ENCODE assay signal across 11 cellular contexts in genomic region chr17:1752425-1752941, GRCh38. TPM values are rescaled to one million over a fixed set of nuclear protein-coding genes. Genes with fewer than 3 reads are reported as not detected.
DNase-seq lines count a peak whose midpoint lies in the region; ATAC-seq and TF ChIP-seq lines count a peak whose summit lies in the region.
"Had no signal": no experiment of that assay in that cellular context is flagged by ENCODE, and none has a peak within 500 bp of the region (broad histone marks: within the 10 kb centered on the region; RNA-seq: fewer than 3 reads in every experiment).

No MANE protein-coding gene starts in this region.

- H3K27me3 Mint-ChIP-seq in WTC11 (ENCODE audit: low read depth) = no peaks in the 10 kb centered on the region

- H3K36me3 Mint-ChIP-seq in WTC11 = no peaks in the 10 kb centered on the region

- H3K27ac Mint-ChIP-seq in WTC11 = peak overlapping the region; percentile 36; the same call in 1 of the 2 replicates

- H3K9me3 ChIP-seq in right atrium auricular region = no peaks in the 10 kb centered on the region
- no peaks in the 10 kb centered on the region for H3K9me3 ChIP-seq in left lung

- TF ChIP-seq CTCF in right atrium auricular region (IDR thresholded peaks at IDR 0.05) (no peak), WTC11 (IDR thresholded peaks at IDR 0.05) (no peak), left lung (IDR thresholded peaks at IDR 0.05) (no peak), lower leg skin (IDR thresholded peaks at IDR 0.05) (no peak)

- no peak for TF ChIP-seq POLR2A in lower leg skin (IDR thresholded peaks at IDR 0.05)

- intact Hi-C loops in Right ventricle myocardium inferior (cut with DNase I) (no loop called here), left lung (cut with DNase I) (no loop called here), lower leg skin (cut with DNase I; ENCODE audit: low total_unique reads) (no loop called here)

- H3K36me3 ChIP-seq in right atrium auricular region = no peaks in the 10 kb centered on the region
- H3K36me3 ChIP-seq in left lung = no peaks in the 10 kb centered on the region

- no peaks in the 10 kb centered on the region for H3K9me3 Mint-ChIP-seq in WTC11
- H3K9me3 Mint-ChIP-seq: neural crest cell had no signal

- peak overlapping the region in 1 of 2 donors; percentile 25 for H3K27ac ChIP-seq in right atrium auricular region
- peak overlapping the region; percentile 13 to 77 for H3K27ac ChIP-seq in left lung
- H3K27ac ChIP-seq: C4-2B had no signal

- POLR2A ChIA-PET in WTC11 (lab: Charles Lee) = interaction anchor here (0.6 to 1.7 kb wide), 7 partner anchors 9 to 44 kb away, joined by 3 to 8 read pairs (median 4); partner anchors contain the start of gene SERPINF1

- no peak overlapping the region for H3K4me3 ChIP-seq in right atrium auricular region
- H3K4me3 ChIP-seq in left lung = peak overlapping the region in 1 of 2 donors; percentile 39
- H3K4me3 ChIP-seq in lower leg skin (ENCODE audit: low read depth, poor library complexity, severe bottlenecking) = no peak overlapping the region

- H3K4me1 Mint-ChIP-seq in WTC11 = peaks cover 10% of the 10 kb centered on the region

- CTCF ChIA-PET in WTC11 (lab: Charles Lee) = interaction anchor here (1.0 to 2.2 kb wide), 9 partner anchors 10 to 113 kb away, joined by 3 to 11 read pairs (median 7); partner anchors contain the start of gene SERPINF1

- WGBS in lower leg skin, 2 donors = 31% methylated on average over 9 to 11 of the region's 11 CpGs

- no peaks in the 10 kb centered on the region for H3K27me3 ChIP-seq in right atrium auricular region
- no peaks in the 10 kb centered on the region for H3K27me3 ChIP-seq in left lung

- DNase-seq in Right ventricle myocardium inferior (ENCODE audit: missing footprints) (no peak), right atrium auricular region (ENCODE audit: low spot score) (no peak), WTC11 (ENCODE audit: low spot score) (no peak), left lung (peak in 1 of 2 donors; percentile 67), lower leg skin (ENCODE audit: low spot score in 2 of 2) (no peak)
- DNase-seq: activated CD4-positive, alpha-beta T cell treated with anti-CD3 and anti-CD28 coated beads for 48 hours had no signal

- peak overlapping the region; percentile 36 for H3K4me3 Mint-ChIP-seq in WTC11
- H3K4me3 Mint-ChIP-seq: neural crest cell had no signal

- ATAC-seq in Right ventricle myocardium inferior = peak; percentile 50
- ATAC-seq in WTC11 = peak; percentile 57
- ATAC-seq in left lung = peak; percentile 77
- ATAC-seq in GM18858 (IDR thresholded peaks at IDR 0.05; ENCODE audit: unreplicated experiment) = no peak
- ATAC-seq in HG03039 (IDR thresholded peaks at IDR 0.05; ENCODE audit: unreplicated experiment) = no peak
- ATAC-seq in GM19455 (IDR thresholded peaks at IDR 0.05; ENCODE audit: unreplicated experiment) = no peak

- H3K4me1 ChIP-seq in right atrium auricular region (no peaks in the 10 kb centered on the region), left lung (peaks cover 0 to 38% of the 10 kb centered on the region in 2 donors)

TF ChIP-seq in WTC11, 78 proteins besides CTCF, POLR2A, EP300 and RAD21:
- TF ChIP-seq MAX (CRISPR knock-in tag; IDR thresholded peaks at IDR 0.05) (peak; percentile 87), CBFB (CRISPR knock-in tag; IDR thresholded peaks at IDR 0.05; ENCODE audit: low read depth) (0 out of 2 replicates have a peak, but pooled peaks have one; percentile 47), RELA (CRISPR knock-in tag; IDR thresholded peaks at IDR 0.05; ENCODE audit: borderline replicate concordance) (no peak), TEAD1 (CRISPR knock-in tag; IDR thresholded peaks at IDR 0.05) (0 out of 2 replicates have a peak, but pooled peaks have one; percentile 30), FOXP1 (CRISPR knock-in tag; IDR thresholded peaks at IDR 0.05; ENCODE audit: borderline replicate concordance) (peak; percentile 46; the same call in 1 of the 2 replicates), ZNF281 (CRISPR knock-in tag; IDR thresholded peaks at IDR 0.05) (peak; percentile 64; the same call in 1 of the 2 replicates), NR2C2 (CRISPR knock-in tag; IDR thresholded peaks at IDR 0.05) (0 out of 2 replicates have a peak, but pooled peaks have one; percentile 22), NFYB (CRISPR knock-in tag; conservative IDR thresholded peaks at IDR 0.05; ENCODE audit: low read depth) (no peak), OVOL2 (CRISPR knock-in tag; IDR thresholded peaks at IDR 0.05; ENCODE audit: borderline replicate concordance) (no peak), ESRRA (CRISPR knock-in tag; IDR thresholded peaks at IDR 0.05; ENCODE audit: borderline replicate concordance) (0 out of 2 replicates have a peak, but pooled peaks have one; percentile 26)

RNA-seq across cellular contexts. Expression of gene SERPINF1, which starts 9.4 kb away (rescaled TPM):
- 198 TPM for total RNA-seq in Right ventricle myocardium inferior
- total RNA-seq in right atrium auricular region = 100 to 1,000 TPM; 348 to 498 TPM
- 16.7 to 26.2 TPM (median 22.1 TPM) in 3 replicates for total RNA-seq in WTC11 (2021)
- 100 to 1,000 TPM; 218 to 224 TPM for total RNA-seq in left lung
- 100 to 1,000 TPM; 102 to 391 (median 114) TPM for total RNA-seq in lower leg skin

RNA-seq across cellular contexts. Expression of gene SERPINF2, which starts 9.8 kb away (rescaled TPM):
- 0.73 TPM for total RNA-seq in Right ventricle myocardium inferior
- 1 to 10 TPM; 1.0 to 1.5 TPM for total RNA-seq in right atrium auricular region
- 1.6 to 2.7 TPM (median 2.1 TPM) in 3 replicates for total RNA-seq in WTC11 (2021)
- 10 to 100 TPM in 1 of 2 donors, 1 to 10 TPM in 1; 4.2 to 32.6 TPM for total RNA-seq in left lung
- 1 to 10 TPM; 1.2 to 9.0 (median 5.9) TPM for total RNA-seq in lower leg skin

RNA-seq across cellular contexts. Expression of gene WDR81, which starts 28.0 kb away (rescaled TPM):
- 10.4 TPM for total RNA-seq in Right ventricle myocardium inferior
- 10 to 100 TPM; 10.9 to 17.9 TPM for total RNA-seq in right atrium auricular region
- 14.0 to 16.4 TPM (median 15.1 TPM) in 3 replicates for total RNA-seq in WTC11 (2021)
- 10 to 100 TPM; 31.8 to 44.2 TPM for total RNA-seq in left lung
- 10 to 100 TPM; 42.9 to 64.4 (median 49.2) TPM for total RNA-seq in lower leg skin

RNA-seq across cellular contexts. Expression of gene TLCD2, which starts 42.3 kb away (rescaled TPM):
- total RNA-seq in Right ventricle myocardium inferior (2.4 TPM), right atrium auricular region (1 to 10 TPM; 1.1 to 3.7 TPM), WTC11 (2021) (1.4 to 1.9 TPM (median 1.4 TPM) in 3 replicates), left lung (10 to 100 TPM in 1 of 2 donors, 1 to 10 TPM in 1; 7.3 to 14.4 TPM), lower leg skin (1 to 10 TPM in 3 of 4 donors, under 1 TPM in 1; 0.99 to 4.5 (median 2.8) TPM)

Comparison
In these comparisons a context has a peak if more than half of its experiments do, and no peak if none do; other contexts are left out.
1. ATAC-seq: peak in Right ventricle myocardium inferior (single experiment), WTC11 (single experiment) and left lung (single experiment); none in GM18858 (single experiment), HG03039 (single experiment) and GM19455 (single experiment).